In genomic region chr13:109787135-109787954, GRCh38 we compare ENCODE assay signal across 8 cellular contexts. TPM values are rescaled to one million over a fixed set of nuclear protein-coding genes. Genes with fewer than 3 reads are reported as not detected.
DNase-seq lines count a peak whose midpoint lies in the region; ATAC-seq, FAIRE-seq and TF ChIP-seq lines count a peak whose summit lies in the region.

No MANE protein-coding gene starts in this region.

- peaks cover 30% of the 10 kb centered on the region for H3K27me3 Mint-ChIP-seq in activated CD4-positive, alpha-beta T cell treated with anti-CD3 and anti-CD28 coated beads, Interleukin-2, amount 10 ng/mL, durations not matched to agents 24 days and 14 days
- peaks cover 3% of the 10 kb centered on the region for H3K27me3 Mint-ChIP-seq in endothelial cell (ENCODE audit: unreplicated experiment)

- H3K27ac ChIP-seq in upper lobe of right lung: peak overlapping the region; percentile 85

- peaks cover 3% of the 10 kb centered on the region for H3K36me3 Mint-ChIP-seq in activated CD4-positive, alpha-beta T cell treated with anti-CD3 and anti-CD28 coated beads, Interleukin-2, amount 10 ng/mL, durations not matched to agents 24 days and 14 days (ENCODE audit: low read depth)
- no peaks in the 10 kb centered on the region for H3K36me3 Mint-ChIP-seq in endothelial cell (ENCODE audit: low read depth, unreplicated experiment)

- H3K4me3 ChIP-seq in mucosa of descending colon: peak overlapping the region; percentile 65
- peak overlapping the region; percentile 72 for H3K4me3 ChIP-seq in upper lobe of right lung

- intact Hi-C loops in activated CD4-positive, alpha-beta T cell treated with anti-CD3 and anti-CD28 coated beads, Interleukin-2, amount 10 ng/mL, durations not matched to agents 24 days and 14 days (cut with micrococcal nuclease): loop anchor here (5.0 kb wide), 3 partner anchors 830 to 1570 kb away; partner anchors contain the start of genes ABHD13, ING1, LIG4 and NAXD
- intact Hi-C loops in mucosa of descending colon (cut with DNase I, micrococcal nuclease): loop anchor here in 1 of 2 donors (10.0 kb wide), 1 partner anchor 317 kb away; no protein-coding TSS in a partner anchor
- intact Hi-C loops in upper lobe of right lung (cut with DNase I): no loop called here

- no peaks in the 10 kb centered on the region for H3K9me3 Mint-ChIP-seq in activated CD4-positive, alpha-beta T cell treated with anti-CD3 and anti-CD28 coated beads, Interleukin-2, amount 10 ng/mL, durations not matched to agents 24 days and 14 days
- H3K9me3 Mint-ChIP-seq in endothelial cell (ENCODE audit: unreplicated experiment): no peaks in the 10 kb centered on the region

- ATAC-seq in mucosa of descending colon (peak; percentile 5), upper lobe of right lung (peak; percentile 11)

- peak overlapping the region; percentile 64 for H3K27ac Mint-ChIP-seq in activated CD4-positive, alpha-beta T cell treated with anti-CD3 and anti-CD28 coated beads, Interleukin-2, amount 10 ng/mL, durations not matched to agents 24 days and 14 days
- no peak overlapping the region for H3K27ac Mint-ChIP-seq in endothelial cell (ENCODE audit: unreplicated experiment)

- H3K36me3 ChIP-seq in mucosa of descending colon (ENCODE audit: low read depth): no peaks in the 10 kb centered on the region
- peaks cover 20% of the 10 kb centered on the region for H3K36me3 ChIP-seq in upper lobe of right lung

- H3K27me3 ChIP-seq in upper lobe of right lung: no peaks in the 10 kb centered on the region

- no peak for TF ChIP-seq CTCF in endothelial cell (IDR thresholded peaks at IDR 0.05; ENCODE audit: unreplicated experiment)
- TF ChIP-seq CTCF in mucosa of descending colon (IDR thresholded peaks at IDR 0.05): no peak
- no peak for TF ChIP-seq CTCF in upper lobe of right lung (IDR thresholded peaks at IDR 0.05)

- peaks cover 10% of the 10 kb centered on the region for H3K4me1 Mint-ChIP-seq in activated CD4-positive, alpha-beta T cell treated with anti-CD3 and anti-CD28 coated beads, Interleukin-2, amount 10 ng/mL, durations not matched to agents 24 days and 14 days
- no peaks in the 10 kb centered on the region for H3K4me1 Mint-ChIP-seq in endothelial cell (ENCODE audit: unreplicated experiment)

- peak overlapping the region; percentile 82 for H3K4me3 Mint-ChIP-seq in activated CD4-positive, alpha-beta T cell treated with anti-CD3 and anti-CD28 coated beads, Interleukin-2, amount 10 ng/mL, durations not matched to agents 24 days and 14 days
- peak overlapping the region; percentile 87 for H3K4me3 Mint-ChIP-seq in endothelial cell (ENCODE audit: unreplicated experiment)

- no peaks in the 10 kb centered on the region for H3K9me3 ChIP-seq in mucosa of descending colon
- H3K9me3 ChIP-seq in upper lobe of right lung: no peaks in the 10 kb centered on the region

- H3K4me1 ChIP-seq in mucosa of descending colon (ENCODE audit: low read depth) (peaks cover 9% of the 10 kb centered on the region), upper lobe of right lung (peaks cover 19% of the 10 kb centered on the region)

- peak; percentile 69 for DNase-seq in ELF-1 (ENCODE audit: low read depth, low spot score)
- peak; percentile 67 for DNase-seq in HCEC 1CT
- DNase-seq in NCI-H187 (lab: John Stamatoyannopoulos, UW): peak; percentile 51 to 55
- peak; percentile 78 for DNase-seq in activated CD4-positive, alpha-beta T cell treated with anti-CD3 and anti-CD28 coated beads, Interleukin-2, amount 10 ng/mL, durations not matched to agents 24 days and 14 days
- peak; percentile 40 for DNase-seq in endothelial cell (ENCODE audit: low spot score)
- DNase-seq in mucosa of descending colon: peak; percentile 48 to 65 (median 64)
- DNase-seq in upper lobe of right lung: peak; percentile 80
- no peak for DNase-seq in urothelium cell line (ENCODE audit: low spot score)

- FAIRE-seq in urothelium cell line (lab: Jason Lieb, UNC): no peak

RNA-seq across cellular contexts. Expression of gene IRS2, which starts 1.0 kb away (rescaled TPM):
- 3.2 and 3.5 TPM in 2 replicates for total RNA-seq in activated CD4-positive, alpha-beta T cell treated with anti-CD3 and anti-CD28 coated beads, Interleukin-2, amount 10 ng/mL, durations not matched to agents 24 days and 14 days
- total RNA-seq in endothelial cell (ENCODE audit: unreplicated experiment): 16.4 TPM
- 10 to 100 TPM; 14.0 to 31.4 (median 23.7) TPM for total RNA-seq in mucosa of descending colon
- total RNA-seq in upper lobe of right lung: 43.8 TPM
